19 cellular contexts compared by ENCODE assay signal in genomic region chr2:139813340-139813739, GRCh38.
"Had no signal": no experiment of that assay in that cellular context is flagged by ENCODE, and none has a peak within 500 bp of the region (broad histone marks: within the 10 kb centered on the region; RNA-seq: fewer than 3 reads in every experiment).

No MANE protein-coding gene starts in this region.

- DNase-seq: activated CD4-positive, alpha-beta T cell treated with anti-CD3 and anti-CD28 coated beads for 4 hours; activated CD4-positive, alpha-beta T cell treated with anti-CD3 and anti-CD28 coated beads, Interleukin-2, amount 50 U/mL, for 4 hours; activated CD8-positive, alpha-beta memory T cell treated with anti-CD3 and anti-CD28 coated beads, Interleukin-2, amount 10 ng/mL, durations not matched to agents 7 days and 5 days; activated effector memory CD4-positive, alpha-beta T cell treated with anti-CD3 and anti-CD28 coated beads, Interleukin-2, amount 50 U/mL, for 16 hours; activated naive CD4-positive, alpha-beta T cell treated with Interleukin-2 at 50 U/mL for 16 hours; activated naive CD8-positive, alpha-beta T cell treated with anti-CD3 and anti-CD28 coated beads, Interleukin-2, amount 50 U/mL, for 24 hours; activated T-cell treated with anti-CD3 and anti-CD28 coated beads, Interleukin-2, amount 50 U/mL, for 24 hours; amniotic stem cell; KG1; NCI-H1048; NCI-H146; NCI-H187 treated with DMSO at 0.1 percent for 48 hours; NCI-H2081 treated with DMSO at 0.1 percent for 48 hours; NCI-H226; NCI-H510A treated with DMSO at 0.1 percent for 48 hours; NCI-H774; NK-92 treated with Interleukin-12 subunit alpha and Interleukin-12 subunit beta, amount 100 ng/mL, for 24 hours; Peyer's patch; SHP77 had no signal
